ENCODE assay signal across 24 cellular contexts in the genomic region with DNA sequence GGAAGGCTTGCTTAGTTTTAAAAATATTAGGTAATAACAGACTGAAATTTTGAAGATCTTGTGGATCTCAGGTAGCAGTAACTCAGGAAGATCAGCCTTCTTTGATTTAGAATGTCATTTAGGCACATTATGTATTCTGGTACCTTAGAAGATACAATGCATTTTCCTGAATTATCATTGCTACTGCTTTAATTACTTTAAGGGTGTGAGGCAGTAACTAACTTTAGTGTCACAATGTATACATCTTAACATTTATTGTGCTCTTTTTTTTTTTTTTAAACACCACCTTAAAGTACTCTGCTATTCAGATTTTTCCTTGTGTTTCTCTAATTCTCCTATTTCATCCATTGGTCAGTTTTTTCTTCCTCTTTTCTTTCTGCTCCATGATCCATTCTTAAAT. TPM values are rescaled to one million over a fixed set of nuclear protein-coding genes. Genes with fewer than 3 reads are reported as not detected.
"Had no signal": no experiment of that assay in that cellular context is flagged by ENCODE, and none has a peak within 500 bp of the region (broad histone marks: within the 10 kb centered on the region; RNA-seq: fewer than 3 reads in every experiment).

No MANE protein-coding gene starts in this region.

- H3K9me3 ChIP-seq: breast epithelium, heart left ventricle, right lobe of liver, tibial nerve had no signal

- H3K27ac Mint-ChIP-seq: activated CD4-positive, alpha-beta T cell treated with anti-CD3 and anti-CD28 coated beads for 36 hours; activated CD8-positive, alpha-beta memory T cell treated with anti-CD3 and anti-CD28 coated beads, Interleukin-2, amount 10 ng/mL, durations not matched to agents 7 days and 5 days; activated CD8-positive, alpha-beta T cell treated with anti-CD3 and anti-CD28 coated beads, Interleukin-2, amount 10 ng/mL, durations not matched to agents 7 days and 5 days; activated naive CD4-positive, alpha-beta T cell treated with anti-CD3 and anti-CD28 coated beads for 36 hours; nephron; progenitor cell of endocrine pancreas; T-cell; T-helper 2 cell treated with Interferon-gamma antibody and Interleukin-4, amounts not matched to agents 5 μg/mL and 100 μg/mL, for 36 hours had no signal

- H3K9me3 Mint-ChIP-seq: activated naive CD4-positive, alpha-beta T cell treated with anti-CD3 and anti-CD28 coated beads for 36 hours; nephron; T-cell; T-helper 2 cell treated with Interferon-gamma antibody and Interleukin-4, amounts not matched to agents 5 μg/mL and 100 μg/mL, for 36 hours had no signal

- DNase-seq: activated CD4-positive, alpha-beta T cell treated with anti-CD3 and anti-CD28 coated beads for 36 hours; activated CD4-positive, CD25-positive, alpha-beta regulatory T cell; activated CD8-positive, alpha-beta memory T cell treated with anti-CD3 and anti-CD28 coated beads, Interleukin-2, amount 10 ng/mL, durations not matched to agents 7 days and 5 days; activated CD8-positive, alpha-beta T cell treated with anti-CD3 and anti-CD28 coated beads, Interleukin-2, amount 10 ng/mL, durations not matched to agents 7 days and 5 days; activated effector memory CD4-positive, alpha-beta T cell treated with anti-CD3 and anti-CD28 coated beads, Interleukin-2, amount 50 U/mL, for 16 hours; activated naive CD4-positive, alpha-beta T cell treated with anti-CD3 and anti-CD28 coated beads for 36 hours; cerebellar nuclear complex; foreskin keratinocyte; heart left ventricle; kidney glomerular epithelial cell; left ventricle myocardium superior; right lobe of liver; stimulated activated CD4-positive, alpha-beta T cell treated with anti-CD3 and anti-CD28 coated beads, Interleukin-2, amount 100 ng/mL, for 48 hours; stimulated activated naive CD4-positive, alpha-beta T cell treated with Interleukin-2 at 50 U/mL for 16 hours; T-cell had no signal

- H3K27me3 ChIP-seq: breast epithelium, foreskin keratinocyte, heart left ventricle, right lobe of liver, tibial nerve had no signal

- H3K27ac ChIP-seq: breast epithelium, coronary artery, foreskin keratinocyte, heart left ventricle, right lobe of liver, tibial nerve had no signal

- H3K4me3 Mint-ChIP-seq: activated CD4-positive, alpha-beta T cell treated with anti-CD3 and anti-CD28 coated beads for 36 hours; activated CD8-positive, alpha-beta memory T cell treated with anti-CD3 and anti-CD28 coated beads, Interleukin-2, amount 10 ng/mL, durations not matched to agents 7 days and 5 days; activated CD8-positive, alpha-beta T cell treated with anti-CD3 and anti-CD28 coated beads, Interleukin-2, amount 10 ng/mL, durations not matched to agents 7 days and 5 days; activated naive CD4-positive, alpha-beta T cell treated with anti-CD3 and anti-CD28 coated beads for 36 hours; nephron; T-helper 2 cell treated with Interferon-gamma antibody and Interleukin-4, amounts not matched to agents 5 μg/mL and 100 μg/mL, for 36 hours had no signal

- H3K36me3 ChIP-seq: breast epithelium, heart left ventricle, right lobe of liver, tibial nerve had no signal

- ATAC-seq: activated CD4-positive, alpha-beta T cell treated with anti-CD3 and anti-CD28 coated beads for 36 hours; activated CD8-positive, alpha-beta memory T cell treated with anti-CD3 and anti-CD28 coated beads, Interleukin-2, amount 10 ng/mL, durations not matched to agents 7 days and 5 days; activated CD8-positive, alpha-beta T cell treated with anti-CD3 and anti-CD28 coated beads, Interleukin-2, amount 10 ng/mL, durations not matched to agents 7 days and 5 days; foreskin keratinocyte; heart left ventricle; left ventricle myocardium superior; right lobe of liver; T-cell had no signal

- H3K4me3 ChIP-seq: breast epithelium, coronary artery, heart left ventricle, right lobe of liver, tibial nerve had no signal

- H3K27me3 Mint-ChIP-seq: activated CD4-positive, alpha-beta T cell treated with anti-CD3 and anti-CD28 coated beads for 36 hours; activated CD8-positive, alpha-beta memory T cell treated with anti-CD3 and anti-CD28 coated beads, Interleukin-2, amount 10 ng/mL, durations not matched to agents 7 days and 5 days; progenitor cell of endocrine pancreas; T-cell had no signal

RNA-seq across cellular contexts. Expression of a gene that starts 16.5 kb away (rescaled TPM):
- total RNA-seq: activated CD4-positive, alpha-beta T cell treated with anti-CD3 and anti-CD28 coated beads for 36 hours; activated CD8-positive, alpha-beta memory T cell treated with anti-CD3 and anti-CD28 coated beads, Interleukin-2, amount 10 ng/mL, durations not matched to agents 7 days and 5 days; activated CD8-positive, alpha-beta T cell treated with anti-CD3 and anti-CD28 coated beads, Interleukin-2, amount 10 ng/mL, durations not matched to agents 7 days and 5 days; activated naive CD4-positive, alpha-beta T cell treated with anti-CD3 and anti-CD28 coated beads for 36 hours; endothelial cell of umbilical vein; foreskin keratinocyte; left ventricle myocardium superior; lung microvascular endothelial cell; osteocyte; progenitor cell of endocrine pancreas; T-cell had no signal
